Comparison of ENCODE assay signal across 6 cellular contexts in genomic region chr4:663438-664428, GRCh38. TPM values are rescaled to one million over a fixed set of nuclear protein-coding genes. Genes with fewer than 3 reads are reported as not detected.
DNase-seq lines count a peak whose midpoint lies in the region; ATAC-seq, FAIRE-seq and TF ChIP-seq lines count a peak whose summit lies in the region.

No MANE protein-coding gene starts in this region.

- peak overlapping the region; percentile 74 to 89 (median 80) for H3K27ac Mint-ChIP-seq in immature natural killer cell

- peaks cover 0 to 2% (median 0%) of the 10 kb centered on the region in 3 donors for H3K27me3 Mint-ChIP-seq in immature natural killer cell (ENCODE audit: low read depth in 3 of 3)

- peaks cover 0 to 9% (median 6%) of the 10 kb centered on the region in 3 donors for H3K36me3 Mint-ChIP-seq in immature natural killer cell

- TF ChIP-seq POLR2A in GM12891 (IDR thresholded peaks at IDR 0.05; ENCODE audit: low read depth, low read length), result no peak; the same call in 1 of the 2 replicates

- DNase-seq in GM12891 (ENCODE audit: insufficient read length, low spot score) (peak; percentile 91), activated T-cell treated with anti-CD3 and anti-CD28 coated beads for 48 hours (ENCODE audit: low read depth) (peak; percentile 68), immature natural killer cell (peak; percentile 72 to 78 (median 78)), NCI-H2029 (lab: John Stamatoyannopoulos, UW) (no peak)
- peak; percentile 56 to 74 for DNase-seq in stimulated activated CD8-positive, alpha-beta memory T cell treated with anti-CD3 and anti-CD28 coated beads, Interleukin-4, amount 100 ng/mL, for 4 hours (ENCODE audit: low read depth in 2 of 2, low spot score in 1 of 2)

- ATAC-seq in HG03521 (IDR thresholded peaks at IDR 0.05; ENCODE audit: unreplicated experiment), result peak; percentile 61

- peak; percentile 90 for FAIRE-seq in GM12891 (lab: Jason Lieb, UNC)

- H3K4me1 Mint-ChIP-seq in immature natural killer cell, result peaks cover 5 to 11% of the 10 kb centered on the region in 2 donors

- no peaks in the 10 kb centered on the region for H3K9me3 Mint-ChIP-seq in immature natural killer cell

- H3K4me3 Mint-ChIP-seq in immature natural killer cell, result peak overlapping the region; percentile 78 to 88 (median 82)

TF ChIP-seq in GM12891, 5 proteins besides CTCF, POLR2A, EP300 and RAD21:
- TF ChIP-seq POLR2AphosphoS5 (IDR thresholded peaks at IDR 0.05; ENCODE audit: low read depth, low read length) (0 out of 2 replicates have a peak, but pooled peaks have one; percentile 20), POU2F2 (IDR thresholded peaks at IDR 0.05; ENCODE audit: low read depth, low read length) (0 out of 2 replicates have a peak, but pooled peaks have one; percentile 24), TAF1 (IDR thresholded peaks at IDR 0.05; ENCODE audit: low read depth, low read length) (no peak), PAX5 (IDR thresholded peaks at IDR 0.05; ENCODE audit: insufficient read depth, low read length, severe bottlenecking) (no peak)

RNA-seq across cellular contexts. Expression of gene ATP5ME, which starts 10.3 kb away (rescaled TPM):
- 1,492 TPM for polyA plus RNA-seq in GM12891 (2012; ENCODE audit: low read depth, missing spikeins)
- polyA plus RNA-seq in immature natural killer cell, result 100 to 1,000 TPM; 466 to 581 (median 532) TPM

RNA-seq across cellular contexts. Expression of gene MYL5, which starts 10.6 kb away (rescaled TPM):
- 23.8 TPM for polyA plus RNA-seq in GM12891 (2012; ENCODE audit: low read depth, missing spikeins)
- polyA plus RNA-seq in immature natural killer cell, result 1 to 10 TPM; 3.3 to 8.1 (median 5.0) TPM

RNA-seq across cellular contexts. Expression of gene SLC49A3, which starts 25.2 kb away (rescaled TPM):
- polyA plus RNA-seq in GM12891 (2012; ENCODE audit: low read depth, missing spikeins), result 0.42 TPM
- polyA plus RNA-seq in immature natural killer cell, result 1 to 10 TPM; 3.8 to 7.1 (median 6.1) TPM

RNA-seq across cellular contexts. Expression of gene PDE6B, which starts 38.4 kb away (rescaled TPM):
- polyA plus RNA-seq in GM12891 (2012; ENCODE audit: low read depth, missing spikeins), result 11.3 TPM
- polyA plus RNA-seq in immature natural killer cell, result 10 to 100 TPM; 18.9 to 35.8 (median 28.6) TPM

RNA-seq across cellular contexts. Expression of gene PCGF3, which starts 41.9 kb away (rescaled TPM):
- polyA plus RNA-seq in GM12891 (2012; ENCODE audit: low read depth, missing spikeins), result 20.6 TPM
- polyA plus RNA-seq in immature natural killer cell, result 1 to 10 TPM; 6.5 to 7.5 (median 6.6) TPM
